Comparison of ENCODE assay signal across 13 cellular contexts in the genomic region with DNA sequence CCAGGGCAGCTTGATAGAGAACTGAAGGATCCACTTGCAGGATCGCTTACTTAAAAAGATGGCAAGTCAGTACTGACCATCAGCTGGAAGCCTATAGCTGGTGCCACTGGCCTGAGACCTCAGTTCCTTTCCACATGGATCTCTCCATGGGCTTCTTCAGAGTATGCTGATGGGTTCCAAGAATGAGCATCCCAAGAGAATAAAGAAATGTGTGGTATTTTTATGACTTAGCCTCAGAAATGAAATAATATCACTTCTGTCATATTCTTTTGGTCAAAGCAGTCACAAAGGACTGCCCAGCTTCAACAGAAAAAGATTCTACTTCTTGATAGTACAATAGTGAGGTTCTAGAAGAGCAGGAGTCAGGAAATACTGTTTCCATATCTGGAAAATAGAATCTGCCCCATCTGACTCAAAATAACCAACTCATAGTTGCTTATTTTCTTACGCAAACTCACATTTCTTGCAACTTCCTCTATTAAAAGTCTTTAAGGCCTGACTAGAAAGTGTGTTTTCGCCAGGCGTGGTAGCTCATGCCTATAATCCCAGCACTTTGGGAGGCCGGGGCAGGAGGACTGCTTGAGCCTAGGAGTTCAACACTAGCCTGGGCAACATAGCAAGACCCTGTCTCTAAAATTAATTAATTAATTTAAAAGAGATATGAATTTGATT.
DNase-seq lines count a peak whose midpoint lies in the region; ATAC-seq and TF ChIP-seq lines count a peak whose summit lies in the region.
"Had no signal": no experiment of that assay in that cellular context is flagged by ENCODE, and none has a peak within 500 bp of the region (broad histone marks: within the 10 kb centered on the region; RNA-seq: fewer than 3 reads in every experiment).

No MANE protein-coding gene starts in this region.

- H3K4me3 Mint-ChIP-seq in WTC11 (no peak overlapping the region), memory B cell (peak overlapping the region; percentile 61)
- H3K4me3 Mint-ChIP-seq: nephron progenitor cell had no signal

- H3K27me3 Mint-ChIP-seq in WTC11 (ENCODE audit: low read depth) = no peaks in the 10 kb centered on the region
- H3K27me3 Mint-ChIP-seq in memory B cell = no peaks in the 10 kb centered on the region

- DNase-seq in CD1c-positive myeloid dendritic cell (ENCODE audit: extremely low spot score) = peak; percentile 85
- DNase-seq in LHCN-M2 (ENCODE audit: low read depth) = peak; percentile 47
- DNase-seq in WTC11 (ENCODE audit: low spot score) = no peak
- no peak for DNase-seq in memory B cell (ENCODE audit: low spot score in 2 of 2)
- no peak for DNase-seq in activated gamma-delta T cell treated with Interleukin-2 at 50 U/mL for 16 hours
- DNase-seq in stimulated activated CD4-positive, alpha-beta T cell treated with anti-CD3 and anti-CD28 coated beads, Interleukin-1b, Interleukin-23, amount 100 ng/mL, for 48 hours = no peak
- DNase-seq: activated CD4-positive, alpha-beta T cell treated with anti-CD3 and anti-CD28 coated beads for 48 hours; COR-L47; NCI-H1694 treated with DMSO at 0.1 percent for 48 hours; nephron progenitor cell; small intestine had no signal

- no peaks in the 10 kb centered on the region for H3K36me3 Mint-ChIP-seq in WTC11
- peaks cover 2% of the 10 kb centered on the region for H3K36me3 Mint-ChIP-seq in memory B cell

- ATAC-seq in WTC11 (no peak), memory B cell (ENCODE audit: low read depth) (no peak), HG03139 (IDR thresholded peaks at IDR 0.05; ENCODE audit: unreplicated experiment) (no peak), HG03439 (IDR thresholded peaks at IDR 0.05; ENCODE audit: unreplicated experiment) (no peak)

- H3K4me1 Mint-ChIP-seq in WTC11 (peaks cover 14% of the 10 kb centered on the region), memory B cell (peaks cover 39% of the 10 kb centered on the region)

- peak overlapping the region; percentile 48; the same call in 1 of the 2 replicates for H3K27ac Mint-ChIP-seq in WTC11
- peak overlapping the region; percentile 95 for H3K27ac Mint-ChIP-seq in memory B cell
- H3K27ac Mint-ChIP-seq: nephron progenitor cell had no signal

- POLR2A ChIA-PET in WTC11 (lab: Charles Lee) = no interaction called here

- no peak for TF ChIP-seq CTCF in WTC11 (IDR thresholded peaks at IDR 0.05)

- H3K9me3 Mint-ChIP-seq in WTC11 (no peaks in the 10 kb centered on the region), memory B cell (no peaks in the 10 kb centered on the region)
- H3K9me3 Mint-ChIP-seq: nephron progenitor cell had no signal

- CTCF ChIA-PET in WTC11 (lab: Charles Lee) = no interaction called here

TF ChIP-seq in WTC11, 78 proteins besides CTCF, POLR2A, EP300 and RAD21 (continues in another document):
- TF ChIP-seq FOXP4 (CRISPR knock-in tag; IDR thresholded peaks at IDR 0.05) (no peak), HMGA2 (CRISPR knock-in tag; IDR thresholded peaks at IDR 0.05) (no peak), ZNF416 (CRISPR knock-in tag; IDR thresholded peaks at IDR 0.05) (no peak), ZBTB43 (CRISPR knock-in tag; IDR thresholded peaks at IDR 0.05) (no peak), FOXJ3 (CRISPR knock-in tag; IDR thresholded peaks at IDR 0.05; ENCODE audit: borderline replicate concordance) (no peak), ZNF232 (CRISPR knock-in tag; IDR thresholded peaks at IDR 0.05) (no peak), GABPB1 (CRISPR knock-in tag; IDR thresholded peaks at IDR 0.05) (no peak), ZNF532 (CRISPR knock-in tag; IDR thresholded peaks at IDR 0.05; ENCODE audit: borderline replicate concordance) (no peak), AR (CRISPR knock-in tag; IDR thresholded peaks at IDR 0.05) (no peak), RORB (CRISPR knock-in tag; IDR thresholded peaks at IDR 0.05) (no peak), ETV6 (CRISPR knock-in tag; IDR thresholded peaks at IDR 0.05) (no peak), CREB1 (CRISPR knock-in tag; IDR thresholded peaks at IDR 0.05) (no peak), GTF2I (CRISPR knock-in tag; conservative IDR thresholded peaks at IDR 0.05) (no peak)

Comparison
In these comparisons a context has a peak if more than half of its experiments do, and no peak if none do; other contexts are left out.
1. DNase-seq: peak in CD1c-positive myeloid dendritic cell (single experiment) and LHCN-M2 (single experiment); none in WTC11 (single experiment), memory B cell (0 of 2), activated gamma-delta T cell treated with Interleukin-2 at 50 U/mL for 16 hours (single experiment) and stimulated activated CD4-positive, alpha-beta T cell treated with anti-CD3 and anti-CD28 coated beads, Interleukin-1b, Interleukin-23, amount 100 ng/mL, for 48 hours (single experiment).